In the genomic region with DNA sequence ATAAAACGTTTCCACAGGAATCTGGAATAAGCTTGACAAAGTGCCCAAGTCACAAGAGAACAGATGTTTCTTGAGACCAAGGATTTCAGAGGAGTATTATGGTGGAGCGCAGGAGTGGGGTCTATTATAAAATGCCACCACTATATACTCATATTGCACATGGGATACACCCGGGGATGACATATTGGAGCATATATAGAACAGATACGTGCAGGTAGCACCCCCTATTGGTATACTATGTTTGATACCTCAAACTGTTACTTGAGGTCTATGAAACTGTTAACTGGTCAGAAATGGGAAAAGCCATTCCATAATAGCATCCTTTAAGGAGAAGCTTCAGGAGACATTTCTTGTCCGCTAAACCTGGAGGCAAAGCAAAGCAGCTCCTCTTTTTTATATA, we compare ENCODE assay signal across 12 cellular contexts.
DNase-seq lines count a peak whose midpoint lies in the region; ATAC-seq and TF ChIP-seq lines count a peak whose summit lies in the region.
"Had no signal": no experiment of that assay in that cellular context is flagged by ENCODE, and none has a peak within 500 bp of the region (broad histone marks: within the 10 kb centered on the region; RNA-seq: fewer than 3 reads in every experiment).

No MANE protein-coding gene starts in this region.

- H3K36me3 ChIP-seq in psoas muscle (ENCODE audit: insufficient read depth in 1 of 2, low read depth in 1 of 2), result no peaks in the 10 kb centered on the region
- H3K36me3 ChIP-seq in Peyer's patch, result no peaks in the 10 kb centered on the region
- H3K36me3 ChIP-seq: BLaER1 had no signal

- TF ChIP-seq CTCF in psoas muscle (IDR thresholded peaks at IDR 0.05), result peak; percentile 13
- TF ChIP-seq CTCF in Peyer's patch (IDR thresholded peaks at IDR 0.05), result peak in 2 of 6 experiments; percentile 16 to 31

- no peak for TF ChIP-seq POLR2A in Peyer's patch (IDR thresholded peaks at IDR 0.05)

- H3K27me3 ChIP-seq in psoas muscle (ENCODE audit: insufficient read depth in 3 of 3, low read length in 2 of 3) (no peaks in the 10 kb centered on the region), Peyer's patch (no peaks in the 10 kb centered on the region)
- H3K27me3 ChIP-seq: BLaER1 had no signal

- intact Hi-C loops in psoas muscle (cut with DNase I), result no loop called here

- no peak overlapping the region for H3K27ac ChIP-seq in psoas muscle
- H3K27ac ChIP-seq in Peyer's patch, result no peak overlapping the region
- H3K27ac ChIP-seq: BLaER1, KMS-11 had no signal

- no peak for ATAC-seq in psoas muscle

- H3K9me3 ChIP-seq in psoas muscle (no peaks in the 10 kb centered on the region), Peyer's patch (no peaks in the 10 kb centered on the region)
- H3K9me3 ChIP-seq: BLaER1 had no signal

- H3K4me1 ChIP-seq in psoas muscle (no peaks in the 10 kb centered on the region), Peyer's patch (no peaks in the 10 kb centered on the region)

- DNase-seq in NCI-H82 (lab: John Stamatoyannopoulos, UW) (peak; percentile 38), NCI-H82 treated with DMSO at 0.1 percent for 48 hours (lab: John Stamatoyannopoulos, UW; ENCODE audit: unreplicated experiment) (no peak), HPDE6-E6E7 (ENCODE audit: extremely low spot score) (peak; percentile 2), amniotic epithelial cell (ENCODE audit: low read depth) (peak; percentile 16), psoas muscle (no peak), Peyer's patch (no peak)
- DNase-seq in activated effector memory CD4-positive, alpha-beta T cell treated with anti-CD3 and anti-CD28 coated beads, Interleukin-2, amount 50 U/mL, for 16 hours, result no peak
- no peak for DNase-seq in stimulated activated CD4-positive, alpha-beta T cell treated with anti-CD3 and anti-CD28 coated beads, Interleukin-15, amount 100 ng/mL, for 24 hours
- DNase-seq: effector memory CD4-positive, alpha-beta T cell; SHP77 had no signal

- H3K4me3 ChIP-seq in psoas muscle (no peak overlapping the region), Peyer's patch (no peak overlapping the region)
- H3K4me3 ChIP-seq: BLaER1 had no signal

- WGBS in psoas muscle, 3 donors, result 51 to 73% (median 64%) methylated on average over 5 of the region's 5 CpGs

Comparison
In these comparisons a context has a peak if more than half of its experiments do, and no peak if none do; other contexts are left out.
1. DNase-seq: peak in NCI-H82 (single experiment), HPDE6-E6E7 (single experiment) and amniotic epithelial cell (single experiment); none in NCI-H82 treated with DMSO at 0.1 percent for 48 hours (single experiment), psoas muscle (0 of 2), Peyer's patch (0 of 3), activated effector memory CD4-positive, alpha-beta T cell treated with anti-CD3 and anti-CD28 coated beads, Interleukin-2, amount 50 U/mL, for 16 hours (single experiment) and stimulated activated CD4-positive, alpha-beta T cell treated with anti-CD3 and anti-CD28 coated beads, Interleukin-15, amount 100 ng/mL, for 24 hours (single experiment).